ENCODE assay signal across 1 cellular context in the genomic region with DNA sequence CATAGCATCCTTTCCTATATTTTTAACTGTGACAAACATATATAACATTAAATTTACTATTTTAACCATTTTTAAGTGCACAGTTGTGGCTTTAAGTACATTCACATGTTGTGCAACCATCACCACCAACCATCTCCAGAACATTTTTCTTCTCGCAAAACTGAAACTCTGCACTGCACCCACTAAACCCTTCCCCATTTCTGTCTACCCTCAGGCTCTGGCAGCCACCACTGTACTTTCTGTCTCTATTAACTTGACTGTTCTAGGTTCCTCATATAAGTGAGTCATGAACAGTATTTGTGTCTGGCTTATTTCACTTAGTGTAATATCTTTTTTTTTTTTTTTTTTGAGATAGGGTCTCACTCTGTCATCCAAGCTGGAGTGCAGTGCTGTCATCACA.
TF ChIP-seq lines count a peak whose summit lies in the region.

No MANE protein-coding gene starts in this region.

TF ChIP-seq in SK-N-SH treated with all-trans-retinoic acid at 6 μM for 48 hours, 23 proteins besides CTCF, POLR2A, EP300 and RAD21 (continued from another document):
- TF ChIP-seq, protein P1, sequence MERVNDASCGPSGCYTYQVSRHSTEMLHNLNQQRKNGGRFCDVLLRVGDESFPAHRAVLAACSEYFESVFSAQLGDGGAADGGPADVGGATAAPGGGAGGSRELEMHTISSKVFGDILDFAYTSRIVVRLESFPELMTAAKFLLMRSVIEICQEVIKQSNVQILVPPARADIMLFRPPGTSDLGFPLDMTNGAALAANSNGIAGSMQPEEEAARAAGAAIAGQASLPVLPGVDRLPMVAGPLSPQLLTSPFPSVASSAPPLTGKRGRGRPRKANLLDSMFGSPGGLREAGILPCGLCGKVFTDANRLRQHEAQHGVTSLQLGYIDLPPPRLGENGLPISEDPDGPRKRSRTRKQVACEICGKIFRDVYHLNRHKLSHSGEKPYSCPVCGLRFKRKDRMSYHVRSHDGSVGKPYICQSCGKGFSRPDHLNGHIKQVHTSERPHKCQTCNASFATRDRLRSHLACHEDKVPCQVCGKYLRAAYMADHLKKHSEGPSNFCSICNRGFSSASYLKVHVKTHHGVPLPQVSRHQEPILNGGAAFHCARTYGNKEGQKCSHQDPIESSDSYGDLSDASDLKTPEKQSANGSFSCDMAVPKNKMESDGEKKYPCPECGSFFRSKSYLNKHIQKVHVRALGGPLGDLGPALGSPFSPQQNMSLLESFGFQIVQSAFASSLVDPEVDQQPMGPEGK (CRISPR knock-in tag; IDR thresholded peaks at IDR 0.05; ENCODE audit: borderline replicate concordance) = no peak
- TF ChIP-seq ZNF565 (CRISPR knock-in tag; conservative IDR thresholded peaks at IDR 0.05; ENCODE audit: low read depth) = no peak
